7 cellular contexts compared by ENCODE assay signal in genomic region chr19:48955308-48955958, GRCh38. TPM values are rescaled to one million over a fixed set of nuclear protein-coding genes. Genes with fewer than 3 reads are reported as not detected.
DNase-seq lines count a peak whose midpoint lies in the region; ATAC-seq and TF ChIP-seq lines count a peak whose summit lies in the region.

No MANE protein-coding gene starts in this region.

- no peak for TF ChIP-seq CTCF in HFF-Myc (IDR thresholded peaks at IDR 0.05; ENCODE audit: low read depth, low read length, missing control alignments)

- H3K36me3 Mint-ChIP-seq in activated T-helper 2 cell treated with anti-CD3 and anti-CD28 coated beads, Interferon-gamma antibody, Interleukin-2, Interleukin-4, amounts not matched to agents 10 μg/mL and 5 μg/mL and 100 μg/mL, durations not matched to agents 14 hours and 24 hours and 36 hours (ENCODE audit: low read depth), result peaks cover 42% of the 10 kb centered on the region

- DNase-seq in HFF-Myc (ENCODE audit: extremely low read depth, low read depth), result no peak
- no peak for DNase-seq in activated T-helper 2 cell treated with anti-CD3 and anti-CD28 coated beads, Interferon-gamma antibody, Interleukin-2, Interleukin-4, amounts not matched to agents 10 μg/mL and 5 μg/mL and 100 μg/mL, durations not matched to agents 14 hours and 24 hours and 36 hours (ENCODE audit: low spot score)
- DNase-seq in NOMO-1 treated with dmso at 0.1 percent for 144 hours (lab: John Stamatoyannopoulos, UW; ENCODE audit: unreplicated experiment), result no peak
- no peak for DNase-seq in effector CD8-positive, alpha-beta T cell (lab: John Stamatoyannopoulos, UW)

- intact Hi-C loops in activated T-helper 2 cell treated with anti-CD3 and anti-CD28 coated beads, Interferon-gamma antibody, Interleukin-2, Interleukin-4, amounts not matched to agents 10 μg/mL and 5 μg/mL and 100 μg/mL, durations not matched to agents 14 hours and 24 hours and 36 hours (cut with micrococcal nuclease), result no loop called here

- peaks cover 7% of the 10 kb centered on the region; the same call in 1 of the 2 replicates for H3K4me1 ChIP-seq in iPS-20b (ENCODE audit: insufficient read depth, low read length)
- peaks cover 18% of the 10 kb centered on the region for H3K4me1 ChIP-seq in stomach smooth muscle (ENCODE audit: control insufficient read depth, insufficient read depth, low read length)

- H3K9ac ChIP-seq in iPS-20b (ENCODE audit: low read depth, low read length), result peak overlapping the region; percentile 92
- peak overlapping the region; percentile 88 to 95 for H3K9ac ChIP-seq in stomach smooth muscle (ENCODE audit: low read length in 2 of 2)

- H3K4me3 Mint-ChIP-seq in activated T-helper 2 cell treated with anti-CD3 and anti-CD28 coated beads, Interferon-gamma antibody, Interleukin-2, Interleukin-4, amounts not matched to agents 10 μg/mL and 5 μg/mL and 100 μg/mL, durations not matched to agents 14 hours and 24 hours and 36 hours (ENCODE audit: low read depth), result peak overlapping the region; percentile 89

- H3K9me3 ChIP-seq in iPS-20b (ENCODE audit: insufficient read depth, low read depth, low read length) (no peaks in the 10 kb centered on the region), stomach smooth muscle (ENCODE audit: control insufficient read depth in 2 of 2, low read length in 2 of 2) (no peaks in the 10 kb centered on the region)

- H3K27ac Mint-ChIP-seq in activated T-helper 2 cell treated with anti-CD3 and anti-CD28 coated beads, Interferon-gamma antibody, Interleukin-2, Interleukin-4, amounts not matched to agents 10 μg/mL and 5 μg/mL and 100 μg/mL, durations not matched to agents 14 hours and 24 hours and 36 hours, result peak overlapping the region; percentile 81

- ATAC-seq in HG03095 (IDR thresholded peaks at IDR 0.05; ENCODE audit: unreplicated experiment), result no peak

- peaks cover 32% of the 10 kb centered on the region for H3K36me3 ChIP-seq in iPS-20b (ENCODE audit: insufficient read depth, low read depth, low read length)
- peaks cover 0 to 4% of the 10 kb centered on the region in 2 donors for H3K36me3 ChIP-seq in stomach smooth muscle (ENCODE audit: control insufficient read depth in 2 of 2, insufficient read depth in 2 of 2, low read length in 2 of 2)

- H3K27me3 ChIP-seq in iPS-20b (ENCODE audit: insufficient read depth, low read length) (no peaks in the 10 kb centered on the region), stomach smooth muscle (ENCODE audit: control insufficient read depth in 1 of 2, insufficient read depth in 2 of 2, low read length in 2 of 2) (no peaks in the 10 kb centered on the region)

- peak overlapping the region; percentile 95 for H3K4me3 ChIP-seq in HFF-Myc (replicated peaks; ENCODE audit: low read depth, low read length)
- peak overlapping the region; percentile 81 for H3K4me3 ChIP-seq in iPS-20b (ENCODE audit: low read length)
- H3K4me3 ChIP-seq in stomach smooth muscle (ENCODE audit: low read length in 2 of 2), result peak overlapping the region; percentile 87 to 93

- H3K27me3 Mint-ChIP-seq in activated T-helper 2 cell treated with anti-CD3 and anti-CD28 coated beads, Interferon-gamma antibody, Interleukin-2, Interleukin-4, amounts not matched to agents 10 μg/mL and 5 μg/mL and 100 μg/mL, durations not matched to agents 14 hours and 24 hours and 36 hours (ENCODE audit: low read depth), result no peaks in the 10 kb centered on the region

- H3K9me3 Mint-ChIP-seq in activated T-helper 2 cell treated with anti-CD3 and anti-CD28 coated beads, Interferon-gamma antibody, Interleukin-2, Interleukin-4, amounts not matched to agents 10 μg/mL and 5 μg/mL and 100 μg/mL, durations not matched to agents 14 hours and 24 hours and 36 hours, result no peaks in the 10 kb centered on the region

- H3K4me1 Mint-ChIP-seq in activated T-helper 2 cell treated with anti-CD3 and anti-CD28 coated beads, Interferon-gamma antibody, Interleukin-2, Interleukin-4, amounts not matched to agents 10 μg/mL and 5 μg/mL and 100 μg/mL, durations not matched to agents 14 hours and 24 hours and 36 hours (ENCODE audit: low read depth), result peaks cover 24% of the 10 kb centered on the region

- H3K27ac ChIP-seq in iPS-20b (ENCODE audit: low read length), result peak overlapping the region; percentile 53
- H3K27ac ChIP-seq in stomach smooth muscle (ENCODE audit: low read length), result peak overlapping the region; percentile 74

RNA-seq across cellular contexts. Expression of gene BAX, which starts 0.8 kb away (rescaled TPM):
- 232 and 242 TPM in 2 replicates for total RNA-seq in activated T-helper 2 cell treated with anti-CD3 and anti-CD28 coated beads, Interferon-gamma antibody, Interleukin-2, Interleukin-4, amounts not matched to agents 10 μg/mL and 5 μg/mL and 100 μg/mL, durations not matched to agents 14 hours and 24 hours and 36 hours

RNA-seq across cellular contexts. Expression of gene FTL, which starts 9.7 kb away (rescaled TPM):
- 646 and 658 TPM in 2 replicates for total RNA-seq in activated T-helper 2 cell treated with anti-CD3 and anti-CD28 coated beads, Interferon-gamma antibody, Interleukin-2, Interleukin-4, amounts not matched to agents 10 μg/mL and 5 μg/mL and 100 μg/mL, durations not matched to agents 14 hours and 24 hours and 36 hours

RNA-seq across cellular contexts. Expression of gene DHDH, which starts 21.9 kb away (rescaled TPM):
- 0.67 TPM in 1 of 2 replicates, not detected in the other for total RNA-seq in activated T-helper 2 cell treated with anti-CD3 and anti-CD28 coated beads, Interferon-gamma antibody, Interleukin-2, Interleukin-4, amounts not matched to agents 10 μg/mL and 5 μg/mL and 100 μg/mL, durations not matched to agents 14 hours and 24 hours and 36 hours

RNA-seq across cellular contexts. Expression of gene GYS1, which starts 37.7 kb away (rescaled TPM):
- total RNA-seq in activated T-helper 2 cell treated with anti-CD3 and anti-CD28 coated beads, Interferon-gamma antibody, Interleukin-2, Interleukin-4, amounts not matched to agents 10 μg/mL and 5 μg/mL and 100 μg/mL, durations not matched to agents 14 hours and 24 hours and 36 hours, result 68.5 and 70.3 TPM in 2 replicates

RNA-seq across cellular contexts. Expression of gene RUVBL2, which starts 38.3 kb away (rescaled TPM):
- total RNA-seq in activated T-helper 2 cell treated with anti-CD3 and anti-CD28 coated beads, Interferon-gamma antibody, Interleukin-2, Interleukin-4, amounts not matched to agents 10 μg/mL and 5 μg/mL and 100 μg/mL, durations not matched to agents 14 hours and 24 hours and 36 hours, result 160 and 170 TPM in 2 replicates
